ENCODE assay signal across 1 cellular context in the genomic region with DNA sequence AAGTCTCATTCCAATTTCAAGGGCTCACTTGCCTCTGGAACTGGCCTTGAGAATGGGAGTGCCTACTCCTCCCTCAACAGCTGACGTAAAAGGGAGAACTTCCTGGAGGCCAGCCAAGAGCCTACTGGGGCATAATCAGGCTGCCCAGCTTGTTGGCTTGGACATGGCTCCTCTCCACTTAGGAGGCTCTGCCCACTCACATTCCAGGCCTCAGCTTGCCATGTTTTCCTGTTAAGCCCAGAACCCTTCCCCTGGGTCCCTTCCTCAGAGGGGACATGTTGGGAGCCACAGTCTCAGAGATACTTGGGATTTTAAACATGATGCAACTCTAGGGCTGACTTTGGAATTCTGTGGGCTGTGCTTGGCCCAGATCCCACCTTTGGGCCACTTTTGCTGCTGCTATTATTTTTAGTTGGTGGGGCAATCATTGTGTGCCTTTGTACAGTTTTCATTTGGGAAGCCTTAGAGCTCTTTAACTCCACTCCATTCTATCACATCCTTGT.
TF ChIP-seq lines count a peak whose summit lies in the region.

No MANE protein-coding gene starts in this region.

TF ChIP-seq in WTC11, 78 proteins besides CTCF, POLR2A, EP300 and RAD21 (continued from another document):
- TF ChIP-seq GRHL2 (CRISPR knock-in tag; IDR thresholded peaks at IDR 0.05; ENCODE audit: insufficient replicate concordance, severe bottlenecking) (no peak), ZNF219 (CRISPR knock-in tag; IDR thresholded peaks at IDR 0.05; ENCODE audit: borderline replicate concordance) (no peak), NFE2L1 (CRISPR knock-in tag; IDR thresholded peaks at IDR 0.05) (no peak)
- TF ChIP-seq, protein P1, sequence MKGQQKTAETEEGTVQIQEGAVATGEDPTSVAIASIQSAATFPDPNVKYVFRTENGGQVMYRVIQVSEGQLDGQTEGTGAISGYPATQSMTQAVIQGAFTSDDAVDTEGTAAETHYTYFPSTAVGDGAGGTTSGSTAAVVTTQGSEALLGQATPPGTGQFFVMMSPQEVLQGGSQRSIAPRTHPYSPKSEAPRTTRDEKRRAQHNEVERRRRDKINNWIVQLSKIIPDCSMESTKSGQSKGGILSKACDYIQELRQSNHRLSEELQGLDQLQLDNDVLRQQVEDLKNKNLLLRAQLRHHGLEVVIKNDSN (CRISPR knock-in tag; IDR thresholded peaks at IDR 0.05): no peak
